Comparison of ENCODE assay signal across 20 cellular contexts in genomic region chr13:44770951-44771350, GRCh38.
A peak's percentile ranks its signal among the peaks of the same experiment; 100 is the strongest.
DNase-seq lines count a peak whose midpoint lies in the region; ATAC-seq and TF ChIP-seq lines count a peak whose summit lies in the region.
"Had no signal": no experiment of that assay in that cellular context is flagged by ENCODE, and none has a peak within 500 bp of the region (broad histone marks: within the 10 kb centered on the region; RNA-seq: fewer than 3 reads in every experiment).

No MANE protein-coding gene starts in this region.

- H3K27me3 Mint-ChIP-seq in endodermal cell (ENCODE audit: insufficient read depth): peaks cover 2% of the 10 kb centered on the region
- no peaks in the 10 kb centered on the region for H3K27me3 Mint-ChIP-seq in CD4-positive, alpha-beta T cell
- H3K27me3 Mint-ChIP-seq: IgD-negative memory B cell had no signal

- no peak overlapping the region for H3K4me3 ChIP-seq in endodermal cell (ENCODE audit: low read length)
- H3K4me3 ChIP-seq: BLaER1 treated with 17β-estradiol and CSF1 and Interleukin-3, amounts not matched to agents 10 nM and 100 nM; GM23338 had no signal

- no peak overlapping the region for H3K4me3 Mint-ChIP-seq in endodermal cell
- H3K4me3 Mint-ChIP-seq in CD4-positive, alpha-beta T cell: no peak overlapping the region
- H3K4me3 Mint-ChIP-seq: B cell; CD8-positive, alpha-beta memory T cell; GM23338; HFFc6 had no signal

- no peak overlapping the region for H3K27ac Mint-ChIP-seq in endodermal cell
- H3K27ac Mint-ChIP-seq in CD4-positive, alpha-beta T cell: no peak overlapping the region
- H3K27ac Mint-ChIP-seq: B cell; CD8-positive, alpha-beta memory T cell; GM23338; HFFc6; IgD-negative memory B cell had no signal

- CTCF ChIA-PET in CD4-positive, alpha-beta T cell (lab: Charles Lee): no interaction called here
- CTCF ChIA-PET in RWPE1 (lab: Yijun Ruan, JAX): interaction anchor here (0.6 kb wide), 1 partner anchor 272 kb away, joined by 8 read pairs; no protein-coding TSS in a partner anchor

- peak; percentile 32 for DNase-seq in H4 (ENCODE audit: low spot score)
- no peak for DNase-seq in endodermal cell
- DNase-seq in left kidney (ENCODE audit: low read depth, low spot score): peak; percentile 23
- DNase-seq in CD4-positive, alpha-beta T cell: no peak
- no peak for DNase-seq in NK-92 (lab: John Stamatoyannopoulos, UW; ENCODE audit: unreplicated experiment)
- DNase-seq in RWPE1 (ENCODE audit: low spot score): no peak
- DNase-seq: CD8-positive, alpha-beta memory T cell; COR-L47; DMS 273 treated with DMSO at 0.1 percent for 48 hours; DMS53; DND-41; EL; H7; HFFc6 had no signal

- no peaks in the 10 kb centered on the region for H3K9me3 ChIP-seq in endodermal cell (ENCODE audit: control insufficient read depth, low read length)
- H3K9me3 ChIP-seq in CD4-positive, alpha-beta T cell (ENCODE audit: control insufficient read depth, low read length): no peaks in the 10 kb centered on the region
- H3K9me3 ChIP-seq: BLaER1 treated with 17β-estradiol and CSF1 and Interleukin-3, amounts not matched to agents 10 nM and 100 nM had no signal

- no peak overlapping the region for H3K27ac ChIP-seq in endodermal cell (ENCODE audit: low read depth, low read length)
- no peak overlapping the region for H3K27ac ChIP-seq in CD4-positive, alpha-beta T cell (ENCODE audit: low read depth, low read length)
- H3K27ac ChIP-seq in RWPE1: no peak overlapping the region

- no peaks in the 10 kb centered on the region for H3K36me3 ChIP-seq in endodermal cell (ENCODE audit: control insufficient read depth, insufficient read depth, low read length)
- H3K36me3 ChIP-seq: BLaER1 treated with 17β-estradiol and CSF1 and Interleukin-3, amounts not matched to agents 10 nM and 100 nM had no signal

- no peak for ATAC-seq in CD4-positive, alpha-beta T cell (ENCODE audit: poor library complexity)
- ATAC-seq: GM23338, HCT116, HepG2 had no signal

- intact Hi-C loops in CD4-positive, alpha-beta T cell (cut with DNase I, micrococcal nuclease): no loop called here

- H3K9ac ChIP-seq in endodermal cell (ENCODE audit: extremely low read depth, low read length, poor library complexity, severe bottlenecking): no peak overlapping the region
- H3K9ac ChIP-seq: BLaER1 treated with 17β-estradiol and CSF1 and Interleukin-3, amounts not matched to agents 10 nM and 100 nM had no signal

- no peaks in the 10 kb centered on the region for H3K36me3 Mint-ChIP-seq in endodermal cell (ENCODE audit: low read depth)
- H3K36me3 Mint-ChIP-seq in CD4-positive, alpha-beta T cell (ENCODE audit: low read depth): no peaks in the 10 kb centered on the region
- H3K36me3 Mint-ChIP-seq: CD8-positive, alpha-beta memory T cell had no signal

- 92 to 100% methylated on average over 2 to 5 of the region's 5 CpGs for WGBS in endodermal cell (ENCODE audit: insufficient coverage in 1 of 2, insufficient read length in 1 of 2), 2 experiments

- H3K9me3 Mint-ChIP-seq in endodermal cell: no peaks in the 10 kb centered on the region
- peaks cover 5% of the 10 kb centered on the region for H3K9me3 Mint-ChIP-seq in CD4-positive, alpha-beta T cell
- H3K9me3 Mint-ChIP-seq: CD8-positive, alpha-beta memory T cell; GM23338; HFFc6 had no signal

- peaks cover 21% of the 10 kb centered on the region for H3K4me1 Mint-ChIP-seq in endodermal cell
- peaks cover 25% of the 10 kb centered on the region for H3K4me1 Mint-ChIP-seq in CD4-positive, alpha-beta T cell (ENCODE audit: low read depth)

- no peaks in the 10 kb centered on the region for H3K27me3 ChIP-seq in endodermal cell (ENCODE audit: control insufficient read depth, insufficient read depth, low read length, poor library complexity, severe bottlenecking)
- H3K27me3 ChIP-seq in CD4-positive, alpha-beta T cell (ENCODE audit: control insufficient read depth, insufficient read depth, low read length): no peaks in the 10 kb centered on the region
- H3K27me3 ChIP-seq: BLaER1 treated with 17β-estradiol and CSF1 and Interleukin-3, amounts not matched to agents 10 nM and 100 nM had no signal

- TF ChIP-seq CTCF in endodermal cell (conservative IDR thresholded peaks at IDR 0.05): peak; percentile 18
- no peak for TF ChIP-seq CTCF in CD4-positive, alpha-beta T cell (IDR thresholded peaks at IDR 0.05)
- TF ChIP-seq CTCF in RWPE1 (conservative IDR thresholded peaks at IDR 0.05; ENCODE audit: low read depth): no peak

- H3K4me1 ChIP-seq in endodermal cell (ENCODE audit: control insufficient read depth, insufficient read depth, low read length): peaks cover 9% of the 10 kb centered on the region

- POLR2A ChIA-PET in CD4-positive, alpha-beta T cell (lab: Charles Lee): interaction anchor here (0.7 kb wide), 1 partner anchor 58 kb away, joined by 3 read pairs; no protein-coding TSS in a partner anchor
- POLR2A ChIA-PET in RWPE1 (lab: Yijun Ruan, JAX; ENCODE audit: low non-redundant PET): no interaction called here

Comparison
In these comparisons a context has a peak if more than half of its experiments do, and no peak if none do; other contexts are left out.
1. DNase-seq: peak in H4 (single experiment) and left kidney (single experiment); none in endodermal cell (single experiment), CD4-positive, alpha-beta T cell (0 of 10), NK-92 (single experiment) and RWPE1 (single experiment).